In the genomic region with DNA sequence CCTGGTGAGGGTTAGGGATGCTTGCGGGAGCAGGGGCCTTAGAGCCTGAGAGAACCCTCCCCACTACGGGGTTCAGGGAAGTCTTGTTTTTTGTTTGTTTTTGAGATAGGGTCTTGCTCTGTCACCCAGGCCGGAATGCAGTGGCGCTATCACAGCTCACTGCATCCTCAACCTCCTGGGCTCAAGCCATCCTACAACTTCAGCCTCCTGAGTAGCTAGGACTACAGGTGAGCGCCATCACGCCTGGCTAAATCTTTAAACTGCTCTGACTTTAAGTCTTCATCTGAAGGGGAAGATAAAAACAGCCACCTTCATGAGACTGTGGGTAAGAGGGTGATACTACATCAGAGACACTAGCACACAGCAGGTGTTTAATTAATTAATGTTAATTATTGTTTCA, we compare ENCODE assay signal across 19 cellular contexts. TPM values are rescaled to one million over a fixed set of nuclear protein-coding genes. Genes with fewer than 3 reads are reported as not detected.
"Had no signal": no experiment of that assay in that cellular context is flagged by ENCODE, and none has a peak within 500 bp of the region (broad histone marks: within the 10 kb centered on the region; RNA-seq: fewer than 3 reads in every experiment).

No MANE protein-coding gene starts in this region.

- FAIRE-seq: HepG2 had no signal

- ATAC-seq: HepG2 had no signal

- DNase-seq: IMR-90, Kasumi-1, MM.1S, NCI-H1092 treated with DMSO at 0.1 percent for 48 hours, NCI-H1436, NCI-H187, NCI-H2029, NCI-H2081 treated with DMSO at 0.1 percent for 48 hours, NCI-H2171, NCI-H226, NCI-H446, NCI-H510A, NCI-H524 treated with DMSO at 0.1 percent for 48 hours, NCI-H69, NCI-H774, SHP77, SK-N-SH had no signal

RNA-seq across cellular contexts. Expression of a gene that starts 28.5 kb away (rescaled TPM):
- total RNA-seq: IMR-90, M059J had no signal
